ENCODE assay signal across 1 cellular context in genomic region chr14:61739133-61739532, GRCh38.
TF ChIP-seq lines count a peak whose summit lies in the region.

No MANE protein-coding gene starts in this region.

TF ChIP-seq in GM12878, 131 proteins besides CTCF, POLR2A, EP300 and RAD21:
- TF ChIP-seq ZNF24 (IDR thresholded peaks at IDR 0.05) (no peak), BMI1 (IDR thresholded peaks at IDR 0.05; ENCODE audit: borderline replicate concordance) (no peak)
TF ChIP-seq in GM12878: peak in this region for 0.
